ENCODE assay signal across 14 cellular contexts in genomic region chr10:69494626-69495558, GRCh38. TPM values are rescaled to one million over a fixed set of nuclear protein-coding genes. Genes with fewer than 3 reads are reported as not detected.
DNase-seq lines count a peak whose midpoint lies in the region; ATAC-seq and TF ChIP-seq lines count a peak whose summit lies in the region.
"Had no signal": no experiment of that assay in that cellular context is flagged by ENCODE, and none has a peak within 500 bp of the region (broad histone marks: within the 10 kb centered on the region; RNA-seq: fewer than 3 reads in every experiment).

No MANE protein-coding gene starts in this region.

- H3K9me3 ChIP-seq in left ventricle myocardium inferior (replicated peaks) = no peaks in the 10 kb centered on the region
- H3K9me3 ChIP-seq: thyroid gland had no signal

- intact Hi-C loops in cardiac septum (cut with DNase I) = no loop called here
- intact Hi-C loops in left ventricle myocardium inferior (cut with micrococcal nuclease) = no loop called here

- DNase-seq in cardiac septum (ENCODE audit: low spot score) (peak; percentile 74), left ventricle myocardium inferior (no peak), putamen (ENCODE audit: low spot score) (peak; percentile 97), NCI-H2196 treated with DMSO at 0.1 percent for 48 hours (lab: John Stamatoyannopoulos, UW; ENCODE audit: unreplicated experiment) (no peak), DMS 273 (lab: John Stamatoyannopoulos, UW; ENCODE audit: unreplicated experiment) (no peak), omental fat pad (ENCODE audit: low spot score) (no peak), ACHN (no peak)
- DNase-seq: activated T-cell treated with anti-CD3 and anti-CD28 coated beads for 4 hours; DMS 273 treated with DMSO at 0.1 percent for 48 hours; NCI-H2029; NK-92 treated with Interleukin-12 subunit alpha and Interleukin-12 subunit beta, amount 100 ng/mL, for 24 hours; thyroid gland had no signal

- H3K4me1 ChIP-seq in left ventricle myocardium inferior = peaks cover 18% of the 10 kb centered on the region

- ATAC-seq in omental fat pad (ENCODE audit: low FRiP score) = no peak

- no peaks in the 10 kb centered on the region for H3K36me3 ChIP-seq in left ventricle myocardium inferior
- H3K36me3 ChIP-seq: thyroid gland had no signal

- in situ Hi-C loops in ACHN (cut with HindIII; ENCODE audit: low pct_ligation_motif_present, low pct_unique_long_range_greater_than_20kb, low sequenced_read_pairs) = loop anchor here (10.0 kb wide), 1 partner anchor 70 kb away; no protein-coding TSS in a partner anchor

- no peak overlapping the region for H3K4me3 ChIP-seq in left ventricle myocardium inferior
- H3K4me3 ChIP-seq: SK-N-MC, thyroid gland had no signal

- H3K27ac ChIP-seq in left ventricle myocardium inferior (replicated peaks) (no peak overlapping the region), layer of hippocampus (ENCODE audit: low read depth, low read length) (peak overlapping the region; percentile 98)
- H3K27ac ChIP-seq: SK-N-MC, thyroid gland had no signal

- TF ChIP-seq CTCF in left ventricle myocardium inferior (IDR thresholded peaks at IDR 0.05; ENCODE audit: borderline replicate concordance) = no peak
- TF ChIP-seq CTCF in omental fat pad (IDR thresholded peaks at IDR 0.05) = no peak

- no peaks in the 10 kb centered on the region for H3K27me3 ChIP-seq in left ventricle myocardium inferior (ENCODE audit: low read depth)
- no peaks in the 10 kb centered on the region for H3K27me3 ChIP-seq in layer of hippocampus (ENCODE audit: control insufficient read depth, insufficient read depth, low read length)
- H3K27me3 ChIP-seq: thyroid gland had no signal

RNA-seq across cellular contexts. Expression of gene TSPAN15, which starts 43.6 kb away (rescaled TPM):
- 6.9 TPM for total RNA-seq in cardiac septum
- total RNA-seq in left ventricle myocardium inferior = 6.8 TPM
- total RNA-seq in omental fat pad = 100 to 1,000 TPM in 1 of 4 donors, 10 to 100 TPM in 3; 45.6 to 141 (median 72.5) TPM

Comparison
In these comparisons a context has a peak if more than half of its experiments do, and no peak if none do; other contexts are left out.
1. DNase-seq: peak in cardiac septum (single experiment) and putamen (single experiment); none in left ventricle myocardium inferior (single experiment), NCI-H2196 treated with DMSO at 0.1 percent for 48 hours (single experiment), DMS 273 (single experiment), omental fat pad (single experiment) and ACHN (single experiment).